23 cellular contexts compared by ENCODE assay signal in the genomic region with DNA sequence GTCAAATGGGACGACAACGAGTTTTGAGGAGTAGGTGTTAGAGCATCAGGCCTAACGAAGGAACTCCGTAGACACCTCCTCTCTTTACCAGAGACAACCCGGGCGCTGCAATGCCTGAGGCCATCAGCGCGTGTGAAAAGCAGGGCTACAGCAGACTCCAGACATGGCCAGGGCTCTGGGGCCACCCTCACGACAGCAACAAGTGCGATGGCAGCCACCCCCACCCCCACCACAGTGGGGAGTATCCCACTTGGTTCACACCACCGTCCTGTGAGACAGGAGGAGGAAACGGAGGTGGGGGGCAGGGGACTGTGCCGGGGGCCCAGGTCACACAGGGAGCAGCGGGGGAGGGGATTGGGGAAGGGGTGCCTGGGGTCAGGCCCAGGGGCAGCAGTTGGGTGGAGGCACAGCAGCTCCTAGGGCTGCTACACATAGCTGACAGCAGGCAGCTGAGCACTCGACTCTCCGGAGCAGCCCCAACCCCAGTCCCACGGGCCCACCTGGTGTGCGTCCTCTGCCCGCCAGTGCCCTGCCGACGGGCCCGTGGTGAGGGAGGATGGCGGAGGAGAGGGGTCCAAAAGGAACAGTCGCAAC. TPM values are rescaled to one million over a fixed set of nuclear protein-coding genes. Genes with fewer than 3 reads are reported as not detected.
DNase-seq lines count a peak whose midpoint lies in the region; ATAC-seq and TF ChIP-seq lines count a peak whose summit lies in the region.
"Had no signal": no experiment of that assay in that cellular context is flagged by ENCODE, and none has a peak within 500 bp of the region (broad histone marks: within the 10 kb centered on the region; RNA-seq: fewer than 3 reads in every experiment).

No MANE protein-coding gene starts in this region.

- H3K4me1 ChIP-seq in mucosa of descending colon (ENCODE audit: low read depth) (no peaks in the 10 kb centered on the region), sigmoid colon (peaks cover 0 to 4% (median 2%) of the 10 kb centered on the region in 4 donors), adrenal gland (replicated peaks in 1 of 2) (no peaks in the 10 kb centered on the region)
- H3K4me1 ChIP-seq: Caco-2, HAP-1 had no signal

- intact Hi-C loops in mucosa of descending colon (cut with DNase I, micrococcal nuclease) (no loop called here), sigmoid colon (cut with DNase I) (no loop called here), adrenal gland (cut with DNase I) (no loop called here)

- TF ChIP-seq CTCF in mucosa of descending colon (IDR thresholded peaks at IDR 0.05): no peak
- no peak for TF ChIP-seq CTCF in sigmoid colon (IDR thresholded peaks at IDR 0.05)
- no peak for TF ChIP-seq CTCF in adrenal gland (IDR thresholded peaks at IDR 0.05)

- H3K4me3 ChIP-seq in mucosa of descending colon (no peak overlapping the region), sigmoid colon (no peak overlapping the region), adrenal gland (no peak overlapping the region)
- H3K4me3 ChIP-seq: BLaER1 treated with 17β-estradiol and CSF1 and Interleukin-3, amounts not matched to agents 10 nM and 100 nM; GM12878; GM23248; HAP-1 had no signal

- TF ChIP-seq EP300 in sigmoid colon (IDR thresholded peaks at IDR 0.05): no peak

- H3K27me3 ChIP-seq in sigmoid colon (no peaks in the 10 kb centered on the region), adrenal gland (no peaks in the 10 kb centered on the region)
- H3K27me3 ChIP-seq: BLaER1 treated with 17β-estradiol and CSF1 and Interleukin-3, amounts not matched to agents 10 nM and 100 nM had no signal

- no peak for TF ChIP-seq POLR2A in sigmoid colon (IDR thresholded peaks at IDR 0.05)
- no peak for TF ChIP-seq POLR2A in adrenal gland (IDR thresholded peaks at IDR 0.05)

- H3K27ac ChIP-seq in sigmoid colon (no peak overlapping the region), substantia nigra (ENCODE audit: low read depth, low read length, poor library complexity, severe bottlenecking) (no peak overlapping the region), adrenal gland (no peak overlapping the region)
- H3K27ac ChIP-seq: 22Rv1; BLaER1 treated with 17β-estradiol and CSF1 and Interleukin-3, amounts not matched to agents 10 nM and 100 nM; GM23248; KMS-11 had no signal

- H3K9me3 ChIP-seq in mucosa of descending colon (no peaks in the 10 kb centered on the region), sigmoid colon (no peaks in the 10 kb centered on the region), adrenal gland (replicated peaks in 1 of 3) (no peaks in the 10 kb centered on the region)
- H3K9me3 ChIP-seq: BLaER1 treated with 17β-estradiol and CSF1 and Interleukin-3, amounts not matched to agents 10 nM and 100 nM; Caco-2; HAP-1 had no signal

- DNase-seq in activated effector memory CD4-positive, alpha-beta T cell treated with anti-CD3 and anti-CD28 coated beads, Interleukin-2, amount 50 U/mL, for 16 hours: peak; percentile 61
- no peak for DNase-seq in activated effector memory CD4-positive, alpha-beta T cell treated with Interleukin-2 at 50 U/mL for 16 hours
- DNase-seq in effector CD4-positive, alpha-beta T cell: peak; percentile 1
- DNase-seq in mucosa of descending colon: peak in 2 of 3 donors; percentile 15 to 43
- DNase-seq in sigmoid colon: peak; percentile 55
- DNase-seq in NCI-H748 (lab: John Stamatoyannopoulos, UW; ENCODE audit: unreplicated experiment): no peak
- DNase-seq in substantia nigra (lab: John Stamatoyannopoulos, UW): no peak
- DNase-seq in adrenal gland: no peak
- DNase-seq: DMS 273 treated with DMSO at 0.1 percent for 48 hours, DND-41, GM23248, MV-4-11, NCI-H1105 treated with DMSO at 0.1 percent for 48 hours, NCI-H2081, NCI-H2171 treated with DMSO at 0.1 percent for 48 hours, NCI-H526, OCI-M1 had no signal

- ATAC-seq in mucosa of descending colon: no peak
- ATAC-seq: GM12878 had no signal

- 93% methylated on average over 24 of the region's 24 CpGs for WGBS in sigmoid colon, 2 donors
- WGBS in adrenal gland, 4 donors: 88 to 92% (median 90%) methylated on average over 14 to 24 of the region's 24 CpGs

- peaks cover 6% of the 10 kb centered on the region for H3K36me3 ChIP-seq in mucosa of descending colon (ENCODE audit: low read depth)
- H3K36me3 ChIP-seq in sigmoid colon: peaks cover 20 to 70% (median 43%) of the 10 kb centered on the region in 4 donors
- peaks cover 0 to 70% of the 10 kb centered on the region in 2 donors for H3K36me3 ChIP-seq in adrenal gland (replicated peaks in 1 of 2)

RNA-seq across cellular contexts. Expression of a gene that starts 8.5 kb away (rescaled TPM):
- total RNA-seq in mucosa of descending colon (100 to 1,000 TPM; 109 to 139 (median 137) TPM), sigmoid colon (100 to 1,000 TPM in 2 of 4 donors, 10 to 100 TPM in 2; 85.3 to 127 (median 99.6) TPM), adrenal gland (100 to 1,000 TPM; 169 to 309 (median 193) TPM)
- polyA plus RNA-seq in sigmoid colon (100 to 1,000 TPM in 1 of 3 donors, 10 to 100 TPM in 2; 25.2 to 123 (median 44.2) TPM), adrenal gland (10 to 100 TPM; 32.9 to 79.6 (median 40.4) TPM)

Comparison
In these comparisons a context has a peak if more than half of its experiments do, and no peak if none do; other contexts are left out.
1. DNase-seq: peak in activated effector memory CD4-positive, alpha-beta T cell treated with anti-CD3 and anti-CD28 coated beads, Interleukin-2, amount 50 U/mL, for 16 hours (single experiment), effector CD4-positive, alpha-beta T cell (single experiment), mucosa of descending colon (2 of 3) and sigmoid colon (single experiment); none in activated effector memory CD4-positive, alpha-beta T cell treated with Interleukin-2 at 50 U/mL for 16 hours (single experiment), NCI-H748 (single experiment), substantia nigra (0 of 49) and adrenal gland (0 of 7).